ENCODE assay signal across 6 cellular contexts in the genomic region with DNA sequence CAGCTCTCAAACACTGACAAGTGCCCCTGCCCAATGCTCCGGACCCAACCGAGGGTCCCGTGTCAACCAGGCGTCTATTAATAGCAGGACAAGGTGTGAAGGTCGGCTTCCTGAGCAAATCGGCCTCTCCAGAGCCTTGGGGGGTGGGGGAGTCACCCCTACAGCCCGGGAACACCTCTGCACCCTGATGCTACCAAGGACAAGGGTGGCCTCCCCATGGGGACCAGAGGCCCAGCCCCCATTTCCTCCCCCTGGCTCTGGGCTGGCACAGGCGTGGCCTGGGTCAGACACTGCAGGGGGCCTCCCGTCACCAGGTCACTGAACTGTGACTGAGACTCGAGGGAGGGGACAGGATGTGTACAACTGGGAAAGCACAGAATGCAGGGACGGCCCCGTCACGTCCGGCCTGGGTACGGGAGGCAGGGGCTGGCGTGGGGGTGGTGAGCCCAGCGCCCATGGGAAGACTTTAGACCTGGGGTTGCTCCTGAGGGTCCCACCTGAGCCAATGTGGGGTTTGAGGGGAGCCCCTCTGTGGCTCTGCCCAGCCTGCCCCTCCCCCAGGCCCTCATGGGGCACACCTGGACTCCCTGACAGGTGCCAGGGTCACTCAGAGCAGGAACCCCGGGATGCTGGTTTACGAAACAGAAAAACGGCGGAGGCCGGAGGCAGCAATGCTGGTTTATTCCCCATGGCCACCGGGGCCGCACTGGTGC. TPM values are rescaled to one million over a fixed set of nuclear protein-coding genes. Genes with fewer than 3 reads are reported as not detected.
A peak's percentile ranks its signal among the peaks of the same experiment; 100 is the strongest.
DNase-seq lines count a peak whose midpoint lies in the region; ATAC-seq, FAIRE-seq and TF ChIP-seq lines count a peak whose summit lies in the region.

No MANE protein-coding gene starts in this region.

- DNase-seq in HTR-8/SVneo (ENCODE audit: insufficient read length, low spot score) (no peak), HepG2 (ENCODE audit: low spot score) (peak; percentile 94), thyroid gland (peak; percentile 92 to 94), NCI-H226 (no peak)

- CTCF ChIA-PET in HepG2 (lab: Yijun Ruan, JAX; ENCODE audit: low intra/inter-chr PET ratio, low total read pairs) = no interaction called here

- TF ChIP-seq CTCF in HepG2 (CRISPR knock-in tag; IDR thresholded peaks at IDR 0.05) (peak; percentile 43), thyroid gland (IDR thresholded peaks at IDR 0.05) (no peak)

- H3K9me3 ChIP-seq in HepG2 (ENCODE audit: low read length) (no peaks in the 10 kb centered on the region), thyroid gland (no peaks in the 10 kb centered on the region)

- FAIRE-seq in HTR-8/SVneo (lab: Jason Lieb, UNC) = peak; percentile 62
- peak; percentile 96 for FAIRE-seq in HepG2 (lab: Jason Lieb, UNC)

- H3K27ac Mint-ChIP-seq in activated T-helper 17 cell treated with anti-CD3 and anti-CD28 coated beads, Interleukin-2, amount 50 U/mL, for 72 hours = peak overlapping the region; percentile 84

- H3K4me1 Mint-ChIP-seq in activated T-helper 17 cell treated with anti-CD3 and anti-CD28 coated beads, Interleukin-2, amount 50 U/mL, for 72 hours = peaks cover 5% of the 10 kb centered on the region

- no peak overlapping the region for H2AFZ ChIP-seq in HepG2 (ENCODE audit: low read length)

- POLR2A ChIA-PET in HepG2 (lab: Yijun Ruan, JAX) = interaction anchor here (1.3 to 5.2 kb wide), 4 partner anchors 10 to 33 kb away, joined by 3 to 51 read pairs (median 10); partner anchors contain the start of gene MVD

- H3K9ac ChIP-seq in HepG2 (ENCODE audit: insufficient read depth, low read depth, low read length) = peak overlapping the region; percentile 86

- intact Hi-C loops in HepG2 (cut with micrococcal nuclease; ENCODE audit: unreplicated experiment) (loop anchor here (2.0 to 5.0 kb wide), 2 partner anchors 33 to 54 kb away; no protein-coding TSS in a partner anchor), thyroid gland (cut with DNase I) (loop anchor here (10.0 kb wide), 2 partner anchors 77 to 207 kb away; partner anchors contain the start of gene ZC3H18)

- TF ChIP-seq EP300 in HepG2 (IDR thresholded peaks at IDR 0.05; ENCODE audit: low read depth in 2 of 2, low read length in 2 of 2) (peak; percentile 27 to 59; a peak in 2 of 4 replicates), HepG2 (CRISPR knock-in tag; IDR thresholded peaks at IDR 0.05; ENCODE audit: borderline replicate concordance) (peak; percentile 75; the same call in 1 of the 2 replicates)

- peak overlapping the region; percentile 97 for H3K4me2 ChIP-seq in HepG2 (ENCODE audit: low read depth, low read length)

- peaks cover 27% of the 10 kb centered on the region for H3K4me1 ChIP-seq in HepG2 (ENCODE audit: insufficient read depth, low read length)
- peaks cover 17 to 19% of the 10 kb centered on the region in 2 donors for H3K4me1 ChIP-seq in thyroid gland

- peak; percentile 93 for ATAC-seq in activated T-helper 17 cell treated with anti-CD3 and anti-CD28 coated beads, Interleukin-2, amount 50 U/mL, for 72 hours (replicated peaks)
- ATAC-seq in HepG2 = peak; percentile 78

- H3K36me3 ChIP-seq in HepG2 (replicated peaks in 1 of 2; ENCODE audit: control insufficient read depth in 1 of 2, insufficient read depth in 2 of 2, low read length in 2 of 2) = peaks cover 6 to 30% of the 10 kb centered on the region in 2 experiments
- H3K36me3 ChIP-seq in thyroid gland = no peaks in the 10 kb centered on the region

- H3K4me3 ChIP-seq in HepG2 (replicated peaks in 1 of 3; ENCODE audit: insufficient read depth in 1 of 3, low read depth in 2 of 3, low read length in 3 of 3) (peak overlapping the region; percentile 66 to 100 (median 94)), thyroid gland (replicated peaks in 1 of 3) (peak overlapping the region in 2 of 3 donors; percentile 42 to 70)

- no peaks in the 10 kb centered on the region for H3K9me3 Mint-ChIP-seq in activated T-helper 17 cell treated with anti-CD3 and anti-CD28 coated beads, Interleukin-2, amount 50 U/mL, for 72 hours

- peaks cover 8% of the 10 kb centered on the region; the same call in 1 of the 2 replicates for H4K20me1 ChIP-seq in HepG2 (ENCODE audit: insufficient read depth, low read length)

- 38% methylated on average over 10 of the region's 24 CpGs for WGBS in HepG2 (ENCODE audit: low lambda C conversion rate)
- 9 to 44% methylated on average over 8 to 12 of the region's 24 CpGs for WGBS in thyroid gland, 2 donors

- peak; percentile 63 for TF ChIP-seq POLR2A in GM19193 (IDR thresholded peaks at IDR 0.05; ENCODE audit: extremely low read depth, insufficient read depth, insufficient read length)
- no peak; a peak in 1 of 4 replicates for TF ChIP-seq POLR2A in HepG2 (IDR thresholded peaks at IDR 0.05; ENCODE audit: insufficient read depth in 1 of 2, low read depth in 2 of 2, low read length in 2 of 2)
- peak in 1 of 2 donors; percentile 2 for TF ChIP-seq POLR2A in thyroid gland (IDR thresholded peaks at IDR 0.05)

- H3K27ac ChIP-seq in HepG2 (ENCODE audit: extremely low read length, insufficient read depth, low read length) (peak overlapping the region; percentile 88), thyroid gland (peak overlapping the region; percentile 58 to 83 (median 73))

- TF ChIP-seq RAD21 in HepG2 (CRISPR knock-in tag; IDR thresholded peaks at IDR 0.05) = no peak

- H3K79me2 ChIP-seq in HepG2 (ENCODE audit: insufficient read depth, low read length) = peaks cover 21% of the 10 kb centered on the region

- BruUV-seq in HepG2 (replicated peaks; lab: Mats Ljungman, UMichigan) = no TSS peak

- in situ Hi-C loops in HepG2 (cut with HindIII; ENCODE audit: extremely low pct_ligation_motif_present, low pct_unique_long_range_greater_than_20kb) = no loop called here

- peaks cover 27% of the 10 kb centered on the region for H3K36me3 Mint-ChIP-seq in activated T-helper 17 cell treated with anti-CD3 and anti-CD28 coated beads, Interleukin-2, amount 50 U/mL, for 72 hours (ENCODE audit: low read depth)

- H3K27me3 Mint-ChIP-seq in activated T-helper 17 cell treated with anti-CD3 and anti-CD28 coated beads, Interleukin-2, amount 50 U/mL, for 72 hours = no peaks in the 10 kb centered on the region

- peak overlapping the region; percentile 85 for H3K4me3 Mint-ChIP-seq in activated T-helper 17 cell treated with anti-CD3 and anti-CD28 coated beads, Interleukin-2, amount 50 U/mL, for 72 hours

- H3K27me3 ChIP-seq in HepG2 (ENCODE audit: control insufficient read depth in 1 of 2, insufficient read depth in 2 of 2, low read length in 2 of 2) = no peaks in the 10 kb centered on the region
- no peaks in the 10 kb centered on the region for H3K27me3 ChIP-seq in thyroid gland

RNA-seq across cellular contexts. Expression of gene CYBA, which starts 0.6 kb away (rescaled TPM):
- total RNA-seq in activated T-helper 17 cell treated with anti-CD3 and anti-CD28 coated beads, Interleukin-2, amount 50 U/mL, for 72 hours = 100 to 1,000 TPM; 242 to 290 TPM
- total RNA-seq in HepG2 (2016; rRNA removed; fragmentation: Illumina TruSeq; extraction: Trizol) (84.2 and 250 TPM in 2 replicates), thyroid gland (100 to 1,000 TPM; 199 to 475 (median 339) TPM)
- 92.1 and 114 TPM in 2 replicates for total RNA-seq in HepG2 (2016; cell fraction: cytosol; rRNA removed; fragmentation: Illumina TruSeq; extraction: Trizol; ENCODE audit: low read depth)
- 90.4 and 246 TPM in 2 replicates for total RNA-seq in HepG2 (2016; cell fraction: insoluble cytoplasmic fraction; rRNA removed; fragmentation: Illumina TruSeq; extraction: Trizol)
- total RNA-seq in HepG2 (2016; cell fraction: membrane; rRNA removed; fragmentation: Illumina TruSeq; extraction: Trizol) = 55.3 and 74.3 TPM in 2 replicates
- 170 and 197 TPM in 2 replicates for total RNA-seq in HepG2 (2016; cell fraction: nucleus; rRNA removed; fragmentation: Illumina TruSeq; extraction: Trizol)
- 196 and 258 TPM in 2 replicates for polyA plus RNA-seq in HepG2 (2011; rRNA removed)
- 338 and 484 TPM in 2 replicates for polyA plus RNA-seq in HepG2 (2011; cell fraction: cytosol; rRNA removed)
- 620 and 660 TPM in 2 replicates for polyA plus RNA-seq in HepG2 (2011; cell fraction: nucleus; rRNA removed)
- 207 and 213 TPM in 2 replicates for polyA plus RNA-seq in HepG2 (2012)
- polyA plus RNA-seq in HepG2 (2016; cell fraction: cytosol; fragmentation: Illumina TruSeq; extraction: Trizol; ENCODE audit: low read depth) = 111 and 128 TPM in 2 replicates
- polyA plus RNA-seq in HepG2 (2016; cell fraction: insoluble cytoplasmic fraction; fragmentation: Illumina TruSeq; extraction: Trizol; ENCODE audit: low read depth) = 97.6 and 108 TPM in 2 replicates
- 58.9 and 66.6 TPM in 2 replicates for polyA plus RNA-seq in HepG2 (2016; cell fraction: membrane; fragmentation: Illumina TruSeq; extraction: Trizol; ENCODE audit: low read depth)
- 462 and 471 TPM in 2 replicates for polyA plus RNA-seq in HepG2 (2016; cell fraction: nucleus; fragmentation: Illumina TruSeq; extraction: Trizol; ENCODE audit: insufficient read depth, low read depth)
- polyA minus RNA-seq in HepG2 (2011; rRNA and poly(A)+ RNA removed; ENCODE audit: low replicate concordance) = 170 and 432 TPM in 2 replicates
- 173 and 183 TPM in 2 replicates for polyA minus RNA-seq in HepG2 (2011; cell fraction: cytosol; rRNA and poly(A)+ RNA removed)
- polyA minus RNA-seq in HepG2 (2011; cell fraction: nucleus; rRNA and poly(A)+ RNA removed) = 79.1 and 82.6 TPM in 2 replicates

RNA-seq across cellular contexts. Expression of gene MVD, which starts 11.5 kb away (rescaled TPM):
- 10 to 100 TPM; 84.3 to 93.2 TPM for total RNA-seq in activated T-helper 17 cell treated with anti-CD3 and anti-CD28 coated beads, Interleukin-2, amount 50 U/mL, for 72 hours
- total RNA-seq in HepG2 (2016; rRNA removed; fragmentation: Illumina TruSeq; extraction: Trizol) (128 and 187 TPM in 2 replicates), thyroid gland (10 to 100 TPM; 20.7 to 52.5 (median 43.2) TPM)
- total RNA-seq in HepG2 (2016; cell fraction: cytosol; rRNA removed; fragmentation: Illumina TruSeq; extraction: Trizol; ENCODE audit: low read depth) = 86.8 and 92.1 TPM in 2 replicates
- 110 and 194 TPM in 2 replicates for total RNA-seq in HepG2 (2016; cell fraction: insoluble cytoplasmic fraction; rRNA removed; fragmentation: Illumina TruSeq; extraction: Trizol)
- total RNA-seq in HepG2 (2016; cell fraction: membrane; rRNA removed; fragmentation: Illumina TruSeq; extraction: Trizol) = 93.3 and 93.5 TPM in 2 replicates
- total RNA-seq in HepG2 (2016; cell fraction: nucleus; rRNA removed; fragmentation: Illumina TruSeq; extraction: Trizol) = 150 and 173 TPM in 2 replicates
- 28.1 and 68.9 TPM in 2 replicates for polyA plus RNA-seq in HepG2 (2011; rRNA removed)
- 33.1 and 34.9 TPM in 2 replicates for polyA plus RNA-seq in HepG2 (2011; cell fraction: cytosol; rRNA removed)
- polyA plus RNA-seq in HepG2 (2011; cell fraction: nucleus; rRNA removed) = 340 and 407 TPM in 2 replicates
- 81.3 and 104 TPM in 2 replicates for polyA plus RNA-seq in HepG2 (2012)
- polyA plus RNA-seq in HepG2 (2016; cell fraction: cytosol; fragmentation: Illumina TruSeq; extraction: Trizol; ENCODE audit: low read depth) = 49.5 and 55.8 TPM in 2 replicates
- 117 and 128 TPM in 2 replicates for polyA plus RNA-seq in HepG2 (2016; cell fraction: insoluble cytoplasmic fraction; fragmentation: Illumina TruSeq; extraction: Trizol; ENCODE audit: low read depth)
- polyA plus RNA-seq in HepG2 (2016; cell fraction: membrane; fragmentation: Illumina TruSeq; extraction: Trizol; ENCODE audit: low read depth) = 64.4 TPM in 2 replicates
- polyA plus RNA-seq in HepG2 (2016; cell fraction: nucleus; fragmentation: Illumina TruSeq; extraction: Trizol; ENCODE audit: insufficient read depth, low read depth) = 435 and 459 TPM in 2 replicates
- polyA minus RNA-seq in HepG2 (2011; rRNA and poly(A)+ RNA removed; ENCODE audit: low replicate concordance) = 8.9 and 43.8 TPM in 2 replicates
- 24.2 and 37.5 TPM in 2 replicates for polyA minus RNA-seq in HepG2 (2011; cell fraction: cytosol; rRNA and poly(A)+ RNA removed)
- 34.4 and 55.3 TPM in 2 replicates for polyA minus RNA-seq in HepG2 (2011; cell fraction: nucleus; rRNA and poly(A)+ RNA removed)

RNA-seq across cellular contexts. Expression of gene IL17C, which starts 13.1 kb away (rescaled TPM):
- total RNA-seq in activated T-helper 17 cell treated with anti-CD3 and anti-CD28 coated beads, Interleukin-2, amount 50 U/mL, for 72 hours = under 1 TPM; 0.42 to 0.56 TPM
- total RNA-seq in HepG2 (2016; rRNA removed; fragmentation: Illumina TruSeq; extraction: Trizol) (not detected in 2 replicates), thyroid gland (not detected)
- total RNA-seq in HepG2 (2016; cell fraction: cytosol; rRNA removed; fragmentation: Illumina TruSeq; extraction: Trizol; ENCODE audit: low read depth) = not detected in 2 replicates
- total RNA-seq in HepG2 (2016; cell fraction: insoluble cytoplasmic fraction; rRNA removed; fragmentation: Illumina TruSeq; extraction: Trizol) = not detected in 2 replicates
- total RNA-seq in HepG2 (2016; cell fraction: membrane; rRNA removed; fragmentation: Illumina TruSeq; extraction: Trizol) = not detected in 2 replicates
- total RNA-seq in HepG2 (2016; cell fraction: nucleus; rRNA removed; fragmentation: Illumina TruSeq; extraction: Trizol) = not detected in 2 replicates
- not detected in 2 replicates for polyA plus RNA-seq in HepG2 (2011; rRNA removed)
- polyA plus RNA-seq in HepG2 (2011; cell fraction: cytosol; rRNA removed) = not detected in 2 replicates
- polyA plus RNA-seq in HepG2 (2011; cell fraction: nucleus; rRNA removed) = not detected in 2 replicates
- polyA plus RNA-seq in HepG2 (2012) = not detected in 2 replicates
- polyA plus RNA-seq in HepG2 (2016; cell fraction: cytosol; fragmentation: Illumina TruSeq; extraction: Trizol; ENCODE audit: low read depth) = not detected in 2 replicates
- polyA plus RNA-seq in HepG2 (2016; cell fraction: insoluble cytoplasmic fraction; fragmentation: Illumina TruSeq; extraction: Trizol; ENCODE audit: low read depth) = not detected in 2 replicates
- polyA plus RNA-seq in HepG2 (2016; cell fraction: membrane; fragmentation: Illumina TruSeq; extraction: Trizol; ENCODE audit: low read depth) = not detected in 2 replicates
- polyA plus RNA-seq in HepG2 (2016; cell fraction: nucleus; fragmentation: Illumina TruSeq; extraction: Trizol; ENCODE audit: insufficient read depth, low read depth) = not detected in 2 replicates
- polyA minus RNA-seq in HepG2 (2011; rRNA and poly(A)+ RNA removed; ENCODE audit: low replicate concordance) = not detected in 2 replicates
- polyA minus RNA-seq in HepG2 (2011; cell fraction: cytosol; rRNA and poly(A)+ RNA removed) = not detected in 2 replicates
- not detected in 2 replicates for polyA minus RNA-seq in HepG2 (2011; cell fraction: nucleus; rRNA and poly(A)+ RNA removed)

RNA-seq across cellular contexts. Expression of gene SNAI3, which starts 34.9 kb away (rescaled TPM):
- total RNA-seq in activated T-helper 17 cell treated with anti-CD3 and anti-CD28 coated beads, Interleukin-2, amount 50 U/mL, for 72 hours = 1 to 10 TPM; 5.9 to 6.7 TPM
- 0.09 and 0.18 TPM in 2 replicates for total RNA-seq in HepG2 (2016; rRNA removed; fragmentation: Illumina TruSeq; extraction: Trizol)
- total RNA-seq in HepG2 (2016; cell fraction: cytosol; rRNA removed; fragmentation: Illumina TruSeq; extraction: Trizol; ENCODE audit: low read depth) = not detected in 2 replicates
- 0.13 and 0.17 TPM in 2 replicates for total RNA-seq in HepG2 (2016; cell fraction: insoluble cytoplasmic fraction; rRNA removed; fragmentation: Illumina TruSeq; extraction: Trizol)
- 0.12 TPM in 1 of 2 replicates, not detected in the other for total RNA-seq in HepG2 (2016; cell fraction: membrane; rRNA removed; fragmentation: Illumina TruSeq; extraction: Trizol)
- total RNA-seq in HepG2 (2016; cell fraction: nucleus; rRNA removed; fragmentation: Illumina TruSeq; extraction: Trizol) = not detected in 2 replicates
- polyA plus RNA-seq in HepG2 (2011; rRNA removed) = 0.18 and 0.40 TPM in 2 replicates
- 0.18 and 0.44 TPM in 2 replicates for polyA plus RNA-seq in HepG2 (2011; cell fraction: cytosol; rRNA removed)
- polyA plus RNA-seq in HepG2 (2011; cell fraction: nucleus; rRNA removed) = 0.35 and 0.64 TPM in 2 replicates
- polyA plus RNA-seq in HepG2 (2012) = 0.40 and 0.47 TPM in 2 replicates
- polyA plus RNA-seq in HepG2 (2016; cell fraction: cytosol; fragmentation: Illumina TruSeq; extraction: Trizol; ENCODE audit: low read depth) = 0.08 TPM in 1 of 2 replicates, not detected in the other
- 0.26 TPM in 1 of 2 replicates, not detected in the other for polyA plus RNA-seq in HepG2 (2016; cell fraction: insoluble cytoplasmic fraction; fragmentation: Illumina TruSeq; extraction: Trizol; ENCODE audit: low read depth)
- polyA plus RNA-seq in HepG2 (2016; cell fraction: membrane; fragmentation: Illumina TruSeq; extraction: Trizol; ENCODE audit: low read depth) = 0.15 and 0.21 TPM in 2 replicates
- 0.27 TPM in 1 of 2 replicates, not detected in the other for polyA plus RNA-seq in HepG2 (2016; cell fraction: nucleus; fragmentation: Illumina TruSeq; extraction: Trizol; ENCODE audit: insufficient read depth, low read depth)
- polyA minus RNA-seq in HepG2 (2011; rRNA and poly(A)+ RNA removed; ENCODE audit: low replicate concordance) = 0.84 TPM in 1 of 2 replicates, not detected in the other
- polyA minus RNA-seq in HepG2 (2011; cell fraction: cytosol; rRNA and poly(A)+ RNA removed) = not detected in 2 replicates
- polyA minus RNA-seq in HepG2 (2011; cell fraction: nucleus; rRNA and poly(A)+ RNA removed) = not detected in 2 replicates
- total RNA-seq in thyroid gland = 1 to 10 TPM in 3 of 4 donors, under 1 TPM in 1; 0.33 to 1.3 (median 1.3) TPM

RNA-seq across cellular contexts. Expression of gene RNF166, which starts 54.8 kb away (rescaled TPM):
- total RNA-seq in activated T-helper 17 cell treated with anti-CD3 and anti-CD28 coated beads, Interleukin-2, amount 50 U/mL, for 72 hours = 100 to 1,000 TPM in 1 of 2 donors, 10 to 100 TPM in 1; 57.1 to 119 TPM
- total RNA-seq in HepG2 (2016; rRNA removed; fragmentation: Illumina TruSeq; extraction: Trizol) (15.1 and 23.0 TPM in 2 replicates), thyroid gland (10 to 100 TPM; 12.5 to 26.8 (median 19.1) TPM)
- 36.0 and 37.2 TPM in 2 replicates for total RNA-seq in HepG2 (2016; cell fraction: cytosol; rRNA removed; fragmentation: Illumina TruSeq; extraction: Trizol; ENCODE audit: low read depth)
- total RNA-seq in HepG2 (2016; cell fraction: insoluble cytoplasmic fraction; rRNA removed; fragmentation: Illumina TruSeq; extraction: Trizol) = 17.3 and 23.3 TPM in 2 replicates
- total RNA-seq in HepG2 (2016; cell fraction: membrane; rRNA removed; fragmentation: Illumina TruSeq; extraction: Trizol) = 41.6 and 45.9 TPM in 2 replicates
- 14.0 and 14.1 TPM in 2 replicates for total RNA-seq in HepG2 (2016; cell fraction: nucleus; rRNA removed; fragmentation: Illumina TruSeq; extraction: Trizol)
- polyA plus RNA-seq in HepG2 (2011; rRNA removed) = 21.4 and 26.2 TPM in 2 replicates
- polyA plus RNA-seq in HepG2 (2011; cell fraction: cytosol; rRNA removed) = 14.8 and 24.4 TPM in 2 replicates
- 83.8 and 91.3 TPM in 2 replicates for polyA plus RNA-seq in HepG2 (2011; cell fraction: nucleus; rRNA removed)
- 12.2 and 16.1 TPM in 2 replicates for polyA plus RNA-seq in HepG2 (2012)
- polyA plus RNA-seq in HepG2 (2016; cell fraction: cytosol; fragmentation: Illumina TruSeq; extraction: Trizol; ENCODE audit: low read depth) = 22.9 and 25.4 TPM in 2 replicates
- polyA plus RNA-seq in HepG2 (2016; cell fraction: insoluble cytoplasmic fraction; fragmentation: Illumina TruSeq; extraction: Trizol; ENCODE audit: low read depth) = 19.2 and 20.2 TPM in 2 replicates
- 32.0 and 34.1 TPM in 2 replicates for polyA plus RNA-seq in HepG2 (2016; cell fraction: membrane; fragmentation: Illumina TruSeq; extraction: Trizol; ENCODE audit: low read depth)
- polyA plus RNA-seq in HepG2 (2016; cell fraction: nucleus; fragmentation: Illumina TruSeq; extraction: Trizol; ENCODE audit: insufficient read depth, low read depth) = 36.7 and 43.4 TPM in 2 replicates
- polyA minus RNA-seq in HepG2 (2011; rRNA and poly(A)+ RNA removed; ENCODE audit: low replicate concordance) = 11.5 and 25.6 TPM in 2 replicates
- 12.9 and 17.8 TPM in 2 replicates for polyA minus RNA-seq in HepG2 (2011; cell fraction: cytosol; rRNA and poly(A)+ RNA removed)
- polyA minus RNA-seq in HepG2 (2011; cell fraction: nucleus; rRNA and poly(A)+ RNA removed) = 14.2 and 18.7 TPM in 2 replicates

Comparison
In these comparisons a context has a peak if more than half of its experiments do, and no peak if none do; other contexts are left out.
1. DNase-seq: peak in HepG2 (single experiment) and thyroid gland (2 of 2); none in HTR-8/SVneo (single experiment) and NCI-H226 (single experiment).